In genomic region chr5:13585324-13585723, GRCh38 we compare ENCODE assay signal across 24 cellular contexts.
"Had no signal": no experiment of that assay in that cellular context is flagged by ENCODE, and none has a peak within 500 bp of the region (broad histone marks: within the 10 kb centered on the region; RNA-seq: fewer than 3 reads in every experiment).

No MANE protein-coding gene starts in this region.

- H3K27me3 ChIP-seq: colonic mucosa, esophagus muscularis mucosa, foreskin keratinocyte, gastroesophageal sphincter, heart left ventricle, hepatocyte, left lung had no signal

- H3K27ac ChIP-seq: colonic mucosa, esophagus muscularis mucosa, foreskin keratinocyte, gastroesophageal sphincter, heart left ventricle, hepatocyte, left lung, lower lobe of right lung had no signal

- FAIRE-seq: endothelial cell of umbilical vein, frontal cortex, islet of Langerhans, kidney had no signal

- H3K4me3 Mint-ChIP-seq: dendritic cell treated with granulocyte-macrophage colony-stimulating factor and Interleukin-4, amounts not matched to agents 40 ng/mL and 50 ng/mL, for 4 days; effector memory CD8-positive, alpha-beta T cell; mesothelial cell of epicardium; naive B cell had no signal

- H3K27me3 Mint-ChIP-seq: dendritic cell treated with granulocyte-macrophage colony-stimulating factor and Interleukin-4, amounts not matched to agents 40 ng/mL and 50 ng/mL, for 4 days; effector memory CD8-positive, alpha-beta T cell; naive B cell had no signal

- H3K79me2 ChIP-seq: hepatocyte had no signal

- H3K27ac Mint-ChIP-seq: dendritic cell treated with granulocyte-macrophage colony-stimulating factor and Interleukin-4, amounts not matched to agents 40 ng/mL and 50 ng/mL, for 4 days; effector memory CD8-positive, alpha-beta T cell; mesothelial cell of epicardium; naive B cell had no signal

- ATAC-seq: effector memory CD8-positive, alpha-beta T cell; foreskin keratinocyte; gastroesophageal sphincter; heart left ventricle; left colon; left lung; left ventricle myocardium superior; mucosa of descending colon had no signal

- H3K9me3 Mint-ChIP-seq: dendritic cell treated with granulocyte-macrophage colony-stimulating factor and Interleukin-4, amounts not matched to agents 40 ng/mL and 50 ng/mL, for 4 days; mesothelial cell of epicardium had no signal

- DNase-seq: colonic mucosa; cortex of kidney; effector CD8-positive, alpha-beta T cell; effector memory CD8-positive, alpha-beta T cell; foreskin keratinocyte; heart left ventricle; hypothalamus; kidney; kidney glomerular epithelial cell; left colon; left lung; left ventricle myocardium superior; lower lobe of right lung; mesenchymal stem cell; mucosa of descending colon; naive B cell had no signal

- H3K36me3 ChIP-seq: colonic mucosa, esophagus muscularis mucosa, gastroesophageal sphincter, heart left ventricle, left lung, lower lobe of right lung had no signal

- H3K4me3 ChIP-seq: colonic mucosa, esophagus muscularis mucosa, gastroesophageal sphincter, heart left ventricle, hepatocyte, left lung, lower lobe of right lung, mucosa of descending colon had no signal

- H3K4me1 ChIP-seq: colonic mucosa, esophagus muscularis mucosa, gastroesophageal sphincter, heart left ventricle, left lung, lower lobe of right lung had no signal

- H3K4me2 ChIP-seq: hepatocyte had no signal

- H3K4me1 Mint-ChIP-seq: naive B cell had no signal

- H3K36me3 Mint-ChIP-seq: mesothelial cell of epicardium, naive B cell had no signal

- H3K9me3 ChIP-seq: colonic mucosa, esophagus muscularis mucosa, gastroesophageal sphincter, heart left ventricle, left lung, lower lobe of right lung, mucosa of descending colon had no signal

- H2AFZ ChIP-seq: hepatocyte had no signal
